Comparison of ENCODE assay signal across 8 cellular contexts in genomic region chr7:22452142-22452763, GRCh38. TPM values are rescaled to one million over a fixed set of nuclear protein-coding genes. Genes with fewer than 3 reads are reported as not detected.
DNase-seq lines count a peak whose midpoint lies in the region; ATAC-seq and TF ChIP-seq lines count a peak whose summit lies in the region.

No MANE protein-coding gene starts in this region.

- no peaks in the 10 kb centered on the region for H3K9me3 ChIP-seq in thoracic aorta

- H3K27me3 ChIP-seq in thoracic aorta (replicated peaks; ENCODE audit: insufficient read depth) = no peaks in the 10 kb centered on the region

- H3K36me3 Mint-ChIP-seq in T-helper 2 cell treated with Interferon-gamma antibody and Interleukin-4, amounts not matched to agents 5 μg/mL and 100 μg/mL, for 36 hours (ENCODE audit: low read depth) = no peaks in the 10 kb centered on the region

- peaks cover 60% of the 10 kb centered on the region for H3K27me3 Mint-ChIP-seq in T-helper 2 cell treated with Interferon-gamma antibody and Interleukin-4, amounts not matched to agents 5 μg/mL and 100 μg/mL, for 36 hours (ENCODE audit: low read depth)

- peak; percentile 9 for DNase-seq in activated T-cell treated with anti-CD3 and anti-CD28 coated beads for 24 hours (ENCODE audit: low read depth)
- DNase-seq in activated T-cell treated with anti-CD3 and anti-CD28 coated beads, Interleukin-2, amount 50 U/mL, for 1 hour = no peak
- DNase-seq in T-helper 2 cell treated with Interferon-gamma antibody and Interleukin-4, amounts not matched to agents 5 μg/mL and 100 μg/mL, for 36 hours (ENCODE audit: low spot score) = peak; percentile 35
- peak; percentile 45 to 62 for DNase-seq in erythroblast (lab: John Stamatoyannopoulos, UW)
- DNase-seq in middle frontal gyrus (ENCODE audit: extremely low spot score, low spot score) = peak; percentile 54
- DNase-seq in thoracic aorta (ENCODE audit: low spot score) = no peak
- no peak for DNase-seq in NCI-H1694 (lab: John Stamatoyannopoulos, UW)

- H3K4me1 ChIP-seq in thoracic aorta (ENCODE audit: control insufficient read depth in 1 of 2, low read depth in 2 of 2) = peaks cover 6 to 11% of the 10 kb centered on the region in 2 donors

- no peak overlapping the region for H3K27ac ChIP-seq in thoracic aorta

- peak overlapping the region; percentile 51 for H3K4me3 ChIP-seq in thoracic aorta

- peak overlapping the region; percentile 50 for H3K4me3 Mint-ChIP-seq in T-helper 2 cell treated with Interferon-gamma antibody and Interleukin-4, amounts not matched to agents 5 μg/mL and 100 μg/mL, for 36 hours

- H3K9me3 Mint-ChIP-seq in T-helper 2 cell treated with Interferon-gamma antibody and Interleukin-4, amounts not matched to agents 5 μg/mL and 100 μg/mL, for 36 hours = no peaks in the 10 kb centered on the region

- TF ChIP-seq POLR2A in erythroblast (IDR thresholded peaks at IDR 0.05; ENCODE audit: low read length) = no peak

- TF ChIP-seq CTCF in thoracic aorta (IDR thresholded peaks at IDR 0.05) = peak; percentile 40

- ATAC-seq in thoracic aorta (ENCODE audit: insufficient number of reproducible peaks, low FRiP score, low read depth) (no peak), HG02610 (IDR thresholded peaks at IDR 0.05; ENCODE audit: unreplicated experiment) (no peak)

- H3K27ac Mint-ChIP-seq in T-helper 2 cell treated with Interferon-gamma antibody and Interleukin-4, amounts not matched to agents 5 μg/mL and 100 μg/mL, for 36 hours = no peak overlapping the region

- no peaks in the 10 kb centered on the region for H3K36me3 ChIP-seq in thoracic aorta

- peaks cover 15% of the 10 kb centered on the region for H3K4me1 Mint-ChIP-seq in T-helper 2 cell treated with Interferon-gamma antibody and Interleukin-4, amounts not matched to agents 5 μg/mL and 100 μg/mL, for 36 hours (ENCODE audit: low read depth)

RNA-seq across cellular contexts. Expression of gene STEAP1B, which starts 47.7 kb away (rescaled TPM):
- total RNA-seq in thoracic aorta = 1 to 10 TPM in 1 of 2 donors, not detected in 1; 1.1 TPM

Comparison
In these comparisons a context has a peak if more than half of its experiments do, and no peak if none do; other contexts are left out.
1. DNase-seq: peak in activated T-cell treated with anti-CD3 and anti-CD28 coated beads for 24 hours (single experiment), T-helper 2 cell treated with Interferon-gamma antibody and Interleukin-4, amounts not matched to agents 5 μg/mL and 100 μg/mL, for 36 hours (single experiment), erythroblast (2 of 2) and middle frontal gyrus (single experiment); none in activated T-cell treated with anti-CD3 and anti-CD28 coated beads, Interleukin-2, amount 50 U/mL, for 1 hour (single experiment), thoracic aorta (single experiment) and NCI-H1694 (single experiment).